14 cellular contexts compared by ENCODE assay signal in the genomic region with DNA sequence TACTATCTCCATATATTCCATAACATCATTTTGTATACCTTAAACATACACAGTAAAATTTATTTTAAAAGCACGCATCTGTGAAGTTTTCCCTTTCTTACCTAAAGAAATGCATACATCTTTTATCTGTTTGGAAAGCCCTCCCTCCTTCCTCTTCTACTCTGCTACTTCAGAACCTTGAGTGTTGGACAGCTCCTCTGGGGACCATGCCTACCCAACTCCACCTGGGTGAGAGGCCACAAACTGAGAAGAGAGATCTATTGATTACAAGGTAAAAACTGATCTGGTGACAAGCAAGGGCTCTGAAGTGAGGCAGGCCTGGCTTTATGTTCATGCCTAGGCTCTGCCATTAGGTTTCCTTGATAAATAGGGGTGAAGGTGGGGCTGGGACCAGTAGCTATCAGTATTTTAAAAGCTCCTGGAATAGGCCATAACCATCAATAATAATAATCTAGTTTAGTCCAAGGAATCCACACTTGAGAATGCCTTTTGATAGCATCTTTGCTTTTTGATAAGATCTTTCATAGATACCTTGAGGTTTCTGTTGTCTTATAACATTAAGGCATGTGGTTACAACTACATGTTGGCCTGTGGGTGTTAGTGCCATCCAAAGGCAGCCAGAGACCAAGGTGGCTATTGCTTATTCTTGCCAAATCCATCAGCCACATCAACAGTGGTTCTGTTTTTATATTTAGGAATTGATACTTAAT.
DNase-seq lines count a peak whose midpoint lies in the region; ATAC-seq and TF ChIP-seq lines count a peak whose summit lies in the region.
"Had no signal": no experiment of that assay in that cellular context is flagged by ENCODE, and none has a peak within 500 bp of the region (broad histone marks: within the 10 kb centered on the region; RNA-seq: fewer than 3 reads in every experiment).

No MANE protein-coding gene starts in this region.

- H3K9me3 ChIP-seq in HEK293 (ENCODE audit: control insufficient read depth, insufficient read depth, low read depth, low read length) = no peaks in the 10 kb centered on the region
- peaks cover 0 to 3% (median 0%) of the 10 kb centered on the region in 4 donors for H3K9me3 ChIP-seq in Peyer's patch
- H3K9me3 ChIP-seq: neutrophil, testis had no signal

- H3K36me3 ChIP-seq in HEK293 (ENCODE audit: control insufficient read depth in 2 of 2, insufficient read depth in 1 of 2, low read length in 2 of 2) (no peaks in the 10 kb centered on the region), Peyer's patch (no peaks in the 10 kb centered on the region)
- H3K36me3 ChIP-seq: cardiac muscle cell, lower lobe of right lung, neutrophil had no signal

- no peak for TF ChIP-seq CTCF in HEK293 (tag by site-specific recombination; IDR thresholded peaks at IDR 0.05)
- TF ChIP-seq CTCF in Peyer's patch (IDR thresholded peaks at IDR 0.05) = no peak

- peak; percentile 3 for DNase-seq in NCI-H460 (ENCODE audit: extremely low read depth, low read depth)
- DNase-seq in iPS-NIHi11 (ENCODE audit: low spot score) = peak; percentile 65
- DNase-seq in HEK293T (ENCODE audit: extremely low spot score) = no peak
- no peak for DNase-seq in Peyer's patch
- DNase-seq: activated naive CD4-positive, alpha-beta T cell treated with anti-CD3 and anti-CD28 coated beads, Interleukin-2, amount 50 U/mL, for 16 hours; lower lobe of right lung; NCI-H1417; small intestine; testis had no signal

- no peaks in the 10 kb centered on the region for H3K27me3 ChIP-seq in Peyer's patch
- H3K27me3 ChIP-seq: cardiac muscle cell, neutrophil, testis had no signal

- POLR2A ChIA-PET in HEK293 (lab: Yijun Ruan, JAX) (no interaction called here), HEK293T (lab: Yijun Ruan, JAX) (no interaction called here)

- H3K4me1 ChIP-seq in HEK293 (ENCODE audit: control insufficient read depth, insufficient read depth, low read length) = no peaks in the 10 kb centered on the region
- no peaks in the 10 kb centered on the region for H3K4me1 ChIP-seq in Peyer's patch
- H3K4me1 ChIP-seq: lower lobe of right lung, testis had no signal

- CTCF ChIA-PET in HEK293 (lab: Yijun Ruan, JAX) (no interaction called here), HEK293T (lab: Yijun Ruan, JAX) (no interaction called here)

- no peak overlapping the region for H3K27ac ChIP-seq in HEK293 (ENCODE audit: extremely low read depth, low read depth, low read length)
- H3K27ac ChIP-seq in Peyer's patch = no peak overlapping the region
- H3K27ac ChIP-seq: cardiac muscle cell, lower lobe of right lung, neutrophil, testis had no signal

- no peak overlapping the region for H3K4me3 ChIP-seq in HEK293 (ENCODE audit: low read depth, low read length)
- H3K4me3 ChIP-seq in Peyer's patch = no peak overlapping the region
- H3K4me3 ChIP-seq: cardiac muscle cell, lower lobe of right lung, testis had no signal

- ATAC-seq in GM18907 (IDR thresholded peaks at IDR 0.05; ENCODE audit: unreplicated experiment) (peak; percentile 62), HG02571 (IDR thresholded peaks at IDR 0.05; ENCODE audit: unreplicated experiment) (no peak)
- ATAC-seq: lower lobe of right lung had no signal

- no peak for TF ChIP-seq POLR2A in Peyer's patch (IDR thresholded peaks at IDR 0.05)

TF ChIP-seq in HEK293, 187 proteins besides CTCF, POLR2A, EP300 and RAD21:
- no peak for TF ChIP-seq ZNF184 (tag by site-specific recombination; IDR thresholded peaks at IDR 0.05)
- TF ChIP-seq, protein P1, sequence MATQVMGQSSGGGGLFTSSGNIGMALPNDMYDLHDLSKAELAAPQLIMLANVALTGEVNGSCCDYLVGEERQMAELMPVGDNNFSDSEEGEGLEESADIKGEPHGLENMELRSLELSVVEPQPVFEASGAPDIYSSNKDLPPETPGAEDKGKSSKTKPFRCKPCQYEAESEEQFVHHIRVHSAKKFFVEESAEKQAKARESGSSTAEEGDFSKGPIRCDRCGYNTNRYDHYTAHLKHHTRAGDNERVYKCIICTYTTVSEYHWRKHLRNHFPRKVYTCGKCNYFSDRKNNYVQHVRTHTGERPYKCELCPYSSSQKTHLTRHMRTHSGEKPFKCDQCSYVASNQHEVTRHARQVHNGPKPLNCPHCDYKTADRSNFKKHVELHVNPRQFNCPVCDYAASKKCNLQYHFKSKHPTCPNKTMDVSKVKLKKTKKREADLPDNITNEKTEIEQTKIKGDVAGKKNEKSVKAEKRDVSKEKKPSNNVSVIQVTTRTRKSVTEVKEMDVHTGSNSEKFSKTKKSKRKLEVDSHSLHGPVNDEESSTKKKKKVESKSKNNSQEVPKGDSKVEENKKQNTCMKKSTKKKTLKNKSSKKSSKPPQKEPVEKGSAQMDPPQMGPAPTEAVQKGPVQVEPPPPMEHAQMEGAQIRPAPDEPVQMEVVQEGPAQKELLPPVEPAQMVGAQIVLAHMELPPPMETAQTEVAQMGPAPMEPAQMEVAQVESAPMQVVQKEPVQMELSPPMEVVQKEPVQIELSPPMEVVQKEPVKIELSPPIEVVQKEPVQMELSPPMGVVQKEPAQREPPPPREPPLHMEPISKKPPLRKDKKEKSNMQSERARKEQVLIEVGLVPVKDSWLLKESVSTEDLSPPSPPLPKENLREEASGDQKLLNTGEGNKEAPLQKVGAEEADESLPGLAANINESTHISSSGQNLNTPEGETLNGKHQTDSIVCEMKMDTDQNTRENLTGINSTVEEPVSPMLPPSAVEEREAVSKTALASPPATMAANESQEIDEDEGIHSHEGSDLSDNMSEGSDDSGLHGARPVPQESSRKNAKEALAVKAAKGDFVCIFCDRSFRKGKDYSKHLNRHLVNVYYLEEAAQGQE (tag by site-specific recombination; IDR thresholded peaks at IDR 0.05) = peak; percentile 78

TF ChIP-seq in HEK293T, 16 proteins besides CTCF, POLR2A, EP300 and RAD21:
- TF ChIP-seq ARNT (IDR thresholded peaks at IDR 0.05) (no peak), FOXM1 (IDR thresholded peaks at IDR 0.05; ENCODE audit: borderline replicate concordance) (no peak), ZNF384 (IDR thresholded peaks at IDR 0.05) (no peak), FOXA1 (IDR thresholded peaks at IDR 0.05) (no peak), BHLHE40 (IDR thresholded peaks at IDR 0.05; ENCODE audit: borderline replicate concordance) (no peak), L3MBTL2 (conservative IDR thresholded peaks at IDR 0.05) (no peak), LEF1 (IDR thresholded peaks at IDR 0.05; ENCODE audit: borderline replicate concordance) (no peak), FOXK2 (IDR thresholded peaks at IDR 0.05) (no peak), TARDBP (IDR thresholded peaks at IDR 0.05) (no peak), ELF4 (IDR thresholded peaks at IDR 0.05) (no peak)
- TF ChIP-seq, protein P2, sequence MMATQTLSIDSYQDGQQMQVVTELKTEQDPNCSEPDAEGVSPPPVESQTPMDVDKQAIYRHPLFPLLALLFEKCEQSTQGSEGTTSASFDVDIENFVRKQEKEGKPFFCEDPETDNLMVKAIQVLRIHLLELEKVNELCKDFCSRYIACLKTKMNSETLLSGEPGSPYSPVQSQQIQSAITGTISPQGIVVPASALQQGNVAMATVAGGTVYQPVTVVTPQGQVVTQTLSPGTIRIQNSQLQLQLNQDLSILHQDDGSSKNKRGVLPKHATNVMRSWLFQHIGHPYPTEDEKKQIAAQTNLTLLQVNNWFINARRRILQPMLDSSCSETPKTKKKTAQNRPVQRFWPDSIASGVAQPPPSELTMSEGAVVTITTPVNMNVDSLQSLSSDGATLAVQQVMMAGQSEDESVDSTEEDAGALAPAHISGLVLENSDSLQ (IDR thresholded peaks at IDR 0.05) = no peak

Comparison
In these comparisons a context has a peak if more than half of its experiments do, and no peak if none do; other contexts are left out.
1. DNase-seq: peak in NCI-H460 (single experiment) and iPS-NIHi11 (single experiment); none in HEK293T (single experiment) and Peyer's patch (0 of 3).